In genomic region chr9:107489144-107489673, GRCh38 we compare ENCODE assay signal across 8 cellular contexts. TPM values are rescaled to one million over a fixed set of nuclear protein-coding genes. Genes with fewer than 3 reads are reported as not detected.
A peak's percentile ranks its signal among the peaks of the same experiment; 100 is the strongest.
DNase-seq lines count a peak whose midpoint lies in the region; ATAC-seq and TF ChIP-seq lines count a peak whose summit lies in the region.

No MANE protein-coding gene starts in this region.

- no peak for TF ChIP-seq POLR2A in stomach (IDR thresholded peaks at IDR 0.05)

- H3K9me3 ChIP-seq in cardiac muscle cell (ENCODE audit: low read depth), result no peaks in the 10 kb centered on the region
- peaks cover 17% of the 10 kb centered on the region for H3K9me3 ChIP-seq in iPS-20b (ENCODE audit: insufficient read depth, low read depth, low read length)
- no peaks in the 10 kb centered on the region for H3K9me3 ChIP-seq in stomach

- peak overlapping the region; percentile 50; the same call in 1 of the 2 replicates for H3K9ac ChIP-seq in iPS-20b (ENCODE audit: low read depth, low read length)

- DNase-seq in cardiac muscle cell (ENCODE audit: low read depth in 1 of 2, low spot score in 1 of 2) (no peak), left ventricle myocardium superior (no peak), stomach (no peak), GM03348 (ENCODE audit: low spot score) (no peak), cerebellar cortex (ENCODE audit: low spot score) (no peak)

- H3K36me3 Mint-ChIP-seq in activated T-helper 17 cell treated with anti-CD3 and anti-CD28 coated beads, Interleukin-2, amount 50 U/mL, for 72 hours (ENCODE audit: low read depth), result no peaks in the 10 kb centered on the region

- H3K4me1 Mint-ChIP-seq in activated T-helper 17 cell treated with anti-CD3 and anti-CD28 coated beads, Interleukin-2, amount 50 U/mL, for 72 hours, result no peaks in the 10 kb centered on the region

- intact Hi-C loops in left ventricle myocardium superior (cut with micrococcal nuclease) (loop anchor here (5.0 kb wide), 1 partner anchor 1268 kb away; no protein-coding TSS in a partner anchor), stomach (cut with DNase I; ENCODE audit: low total_unique reads) (loop anchor here (10.0 kb wide), 2 partner anchors 246 to 786 kb away; no protein-coding TSS in a partner anchor)

- 0 to 2% (median 1%) methylated on average over 23 to 45 of the region's 46 CpGs for WGBS in stomach, 5 donors

- ATAC-seq in left ventricle myocardium superior (no peak), HG03103 (IDR thresholded peaks at IDR 0.05; ENCODE audit: low read depth, unreplicated experiment) (peak; percentile 38)
- peak; percentile 31 for ATAC-seq in activated T-helper 17 cell treated with anti-CD3 and anti-CD28 coated beads, Interleukin-2, amount 50 U/mL, for 72 hours (replicated peaks)

- H3K36me3 ChIP-seq in cardiac muscle cell (no peaks in the 10 kb centered on the region), iPS-20b (ENCODE audit: insufficient read depth, low read depth, low read length) (peaks cover 4% of the 10 kb centered on the region; the same call in 1 of the 2 replicates), stomach (peaks cover 0 to 31% (median 12%) of the 10 kb centered on the region in 4 donors)

- no peaks in the 10 kb centered on the region for H3K9me3 Mint-ChIP-seq in activated T-helper 17 cell treated with anti-CD3 and anti-CD28 coated beads, Interleukin-2, amount 50 U/mL, for 72 hours

- no peak overlapping the region for H3K27ac Mint-ChIP-seq in activated T-helper 17 cell treated with anti-CD3 and anti-CD28 coated beads, Interleukin-2, amount 50 U/mL, for 72 hours

- H3K4me3 Mint-ChIP-seq in activated T-helper 17 cell treated with anti-CD3 and anti-CD28 coated beads, Interleukin-2, amount 50 U/mL, for 72 hours, result peak overlapping the region; percentile 73

- peaks cover 88% of the 10 kb centered on the region for H3K27me3 ChIP-seq in cardiac muscle cell
- peaks cover 74% of the 10 kb centered on the region for H3K27me3 ChIP-seq in iPS-20b (ENCODE audit: insufficient read depth, low read length)
- peaks cover 0 to 50% (median 21%) of the 10 kb centered on the region in 3 donors for H3K27me3 ChIP-seq in stomach

- TF ChIP-seq CTCF in cardiac muscle cell (IDR thresholded peaks at IDR 0.05; ENCODE audit: low read depth, low read length) (no peak), stomach (IDR thresholded peaks at IDR 0.05) (no peak)

- H3K27ac ChIP-seq in cardiac muscle cell (no peak overlapping the region), iPS-20b (ENCODE audit: low read length) (no peak overlapping the region), stomach (peak overlapping the region; percentile 92 to 97 (median 94))

- H3K4me1 ChIP-seq in cardiac muscle cell (ENCODE audit: low read depth) (no peaks in the 10 kb centered on the region), iPS-20b (ENCODE audit: insufficient read depth, low read length) (peaks cover 5% of the 10 kb centered on the region; the same call in 1 of the 2 replicates), stomach (peaks cover 9 to 69% (median 60%) of the 10 kb centered on the region in 4 donors)

- H3K4me3 ChIP-seq in cardiac muscle cell (peak overlapping the region; percentile 57), iPS-20b (ENCODE audit: low read length) (peak overlapping the region; percentile 69), stomach (peak overlapping the region; percentile 64 to 85 (median 68))

- no peak for TF ChIP-seq EP300 in stomach (IDR thresholded peaks at IDR 0.05)

- peaks cover 40% of the 10 kb centered on the region for H3K27me3 Mint-ChIP-seq in activated T-helper 17 cell treated with anti-CD3 and anti-CD28 coated beads, Interleukin-2, amount 50 U/mL, for 72 hours

RNA-seq across cellular contexts. Expression of gene KLF4, which starts 0.4 kb away (rescaled TPM):
- total RNA-seq in cardiac muscle cell, result 0.56 and 1.4 TPM in 2 replicates
- polyA plus RNA-seq in cardiac muscle cell, result not detected in 2 replicates
- 30.5 TPM for total RNA-seq in left ventricle myocardium superior
- total RNA-seq in activated T-helper 17 cell treated with anti-CD3 and anti-CD28 coated beads, Interleukin-2, amount 50 U/mL, for 72 hours, result under 1 TPM; 0.19 to 0.48 TPM
- 100 to 1,000 TPM in 1 of 5 donors, 10 to 100 TPM in 4; 34.8 to 323 (median 58.6) TPM for total RNA-seq in stomach
- polyA plus RNA-seq in stomach, result 100 to 1,000 TPM in 1 of 3 donors, 10 to 100 TPM in 2; 18.2 to 150 (median 31.6) TPM

Comparison
In these comparisons a context has a peak if more than half of its experiments do, and no peak if none do; other contexts are left out.
1. RNA of gene KLF4, which starts 0.4 kb away (total RNA-seq): 34.8 to 323 TPM in stomach and 30.5 TPM in left ventricle myocardium superior (single experiment); 0.56 to 1.4 TPM in cardiac muscle cell and 0.19 to 0.48 TPM in activated T-helper 17 cell treated with anti-CD3 and anti-CD28 coated beads, Interleukin-2, amount 50 U/mL, for 72 hours; every median in the first group is over 10 times any median in the second.
2. H3K27ac ChIP-seq: peak in stomach (5 of 5); none in cardiac muscle cell (single experiment) and iPS-20b (single experiment).
3. Peak in every context shown above with its lines, with median percentiles within 50 percentile points of each other: H3K4me3 ChIP-seq.